ENCODE assay signal across 8 cellular contexts in the genomic region with DNA sequence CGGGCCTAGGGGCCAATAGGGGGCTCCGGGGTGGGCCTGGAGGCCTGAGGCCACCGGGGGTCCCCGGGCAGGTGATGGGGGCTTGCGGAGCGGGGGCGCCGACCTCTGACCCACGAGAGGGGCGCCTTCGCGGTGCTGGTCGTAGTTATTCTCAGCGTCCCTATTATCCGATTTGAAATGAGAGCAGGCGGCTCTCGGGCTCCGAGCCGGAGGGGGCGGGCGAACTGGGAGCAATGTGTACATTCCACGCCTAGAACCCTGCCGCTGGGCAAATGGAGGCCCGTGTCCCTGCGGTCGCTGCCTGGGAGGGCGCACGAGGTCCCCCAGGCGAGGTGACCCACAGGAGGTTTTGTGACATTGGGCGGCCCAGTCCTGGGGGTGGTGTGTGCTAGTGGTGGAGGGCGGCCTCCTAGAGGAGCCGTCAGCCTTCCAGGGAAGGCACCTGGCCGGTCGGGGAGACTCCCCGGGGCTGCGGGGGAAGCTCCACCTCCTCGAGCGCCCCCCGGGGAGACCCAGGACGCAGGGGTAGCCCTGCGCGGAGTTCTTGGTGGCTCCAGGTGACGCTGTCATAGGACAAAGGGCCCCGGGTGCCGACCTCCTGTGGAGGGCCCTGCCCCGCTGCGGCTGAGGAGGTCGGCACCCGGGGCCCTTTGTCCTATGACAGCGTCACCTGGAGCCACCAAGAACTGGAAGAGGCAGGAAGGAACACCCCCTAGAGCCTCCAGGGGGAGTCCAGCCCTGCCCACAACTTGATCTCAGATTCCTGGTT.
DNase-seq lines count a peak whose midpoint lies in the region; ATAC-seq and TF ChIP-seq lines count a peak whose summit lies in the region.

No MANE protein-coding gene starts in this region.

- peak overlapping the region; percentile 59 for H3K27ac Mint-ChIP-seq in activated B cell treated with CpG ODN at 0.5 μM for 24 hours

- CTCF ChIA-PET in activated B cell treated with CpG ODN at 0.5 μM for 24 hours (lab: Charles Lee), result no interaction called here

- WGBS in lung, 2 donors, result 0 to 1% methylated on average over 30 to 50 of the region's 50 CpGs

- H3K9me3 Mint-ChIP-seq in activated B cell treated with CpG ODN at 0.5 μM for 24 hours, result no peaks in the 10 kb centered on the region

- H3K4me1 ChIP-seq in lung (ENCODE audit: control insufficient read depth in 2 of 2, insufficient read depth in 2 of 2, low read length in 2 of 2), result peaks cover 0 to 4% of the 10 kb centered on the region in 2 donors

- H3K9me3 ChIP-seq in lung (ENCODE audit: control insufficient read depth in 2 of 2, insufficient read depth in 1 of 2, low read length in 1 of 2), result no peaks in the 10 kb centered on the region

- H3K4me3 Mint-ChIP-seq in activated B cell treated with CpG ODN at 0.5 μM for 24 hours, result peak overlapping the region; percentile 75

- no peaks in the 10 kb centered on the region for H3K27me3 Mint-ChIP-seq in activated B cell treated with CpG ODN at 0.5 μM for 24 hours

- H3K4me3 ChIP-seq in lung, result peak overlapping the region; percentile 50

- H3K27me3 ChIP-seq in lung (ENCODE audit: control insufficient read depth, insufficient read depth), result no peaks in the 10 kb centered on the region

- peaks cover 13% of the 10 kb centered on the region for H3K36me3 Mint-ChIP-seq in activated B cell treated with CpG ODN at 0.5 μM for 24 hours (ENCODE audit: low read depth)

- H3K4me1 Mint-ChIP-seq in activated B cell treated with CpG ODN at 0.5 μM for 24 hours, result peaks cover 9% of the 10 kb centered on the region

- ATAC-seq in GM19395 (IDR thresholded peaks at IDR 0.05; ENCODE audit: unreplicated experiment) (peak; percentile 13), activated B cell treated with CpG ODN at 0.5 μM for 24 hours (ENCODE audit: low read depth) (no peak), lung (ENCODE audit: insufficient read depth, low FRiP score) (peak; percentile 16), GM18519 (IDR thresholded peaks at IDR 0.05; ENCODE audit: low FRiP score, unreplicated experiment) (no peak)

- DNase-seq in Ammon's horn (ENCODE audit: low spot score) (peak; percentile 5), NCI-H1417 (lab: John Stamatoyannopoulos, UW) (peak; percentile 32 to 94 (median 93)), activated B cell treated with CpG ODN at 0.5 μM for 24 hours (peak; percentile 23), dermis blood vessel endothelial cell (peak; percentile 36), lung (ENCODE audit: low spot score) (peak; percentile 62)
- peak; percentile 53 for DNase-seq in stimulated activated CD8-positive, alpha-beta memory T cell treated with anti-CD3 and anti-CD28 coated beads, Interleukin-4, amount 100 ng/mL, for 48 hours

- POLR2A ChIA-PET in activated B cell treated with CpG ODN at 0.5 μM for 24 hours (lab: Charles Lee), result interaction anchor here (0.6 to 1.0 kb wide), 3 partner anchors 102 to 887 kb away, joined by 3 to 15 read pairs (median 4); a partner anchor contains a TSS

- TF ChIP-seq CTCF in activated B cell treated with CpG ODN at 0.5 μM for 24 hours (IDR thresholded peaks at IDR 0.05) (no peak), lung (IDR thresholded peaks at IDR 0.05; ENCODE audit: control extremely low read depth, extremely low read depth) (no peak)

- peaks cover 0 to 3% of the 10 kb centered on the region in 2 donors for H3K36me3 ChIP-seq in lung (ENCODE audit: control insufficient read depth in 2 of 2, insufficient read depth in 2 of 2, low read length in 2 of 2)

- intact Hi-C loops in activated B cell treated with CpG ODN at 0.5 μM for 24 hours (cut with micrococcal nuclease), result no loop called here

- H3K27ac ChIP-seq in lung (ENCODE audit: low read depth in 1 of 2, low read length in 1 of 2), result peak overlapping the region; percentile 91 to 94

Comparison
In these comparisons a context has a peak if more than half of its experiments do, and no peak if none do; other contexts are left out.
1. DNase-seq: peak in every context shown above with its lines; median percentile 93 in NCI-H1417; 62 in lung; 53 in stimulated activated CD8-positive, alpha-beta memory T cell treated with anti-CD3 and anti-CD28 coated beads, Interleukin-4, amount 100 ng/mL, for 48 hours; 36 in dermis blood vessel endothelial cell; 23 in activated B cell treated with CpG ODN at 0.5 μM for 24 hours; 5 in Ammon's horn.
2. ATAC-seq: peak in GM19395 (single experiment) and lung (single experiment); none in activated B cell treated with CpG ODN at 0.5 μM for 24 hours (single experiment) and GM18519 (single experiment).